In the genomic region with DNA sequence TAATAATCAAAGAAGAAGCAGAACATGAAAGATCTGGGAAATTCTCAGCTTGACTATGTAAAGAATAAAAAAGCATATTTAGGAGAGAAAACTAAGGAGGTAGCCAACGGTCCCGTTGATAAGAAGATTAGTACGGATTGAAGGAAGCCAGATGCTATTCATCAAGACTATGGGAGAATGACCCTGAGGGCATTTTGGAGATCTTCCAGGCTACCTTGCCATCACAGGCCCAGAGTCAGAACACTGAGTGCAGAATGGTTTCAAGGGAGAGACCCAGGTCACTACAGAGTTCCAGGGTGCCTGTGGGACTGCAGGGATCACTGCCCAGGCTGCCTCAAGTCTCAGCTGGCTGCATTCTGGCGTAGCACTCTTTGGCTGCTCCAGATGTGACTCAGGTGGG, we compare ENCODE assay signal across 21 cellular contexts.
"Had no signal": no experiment of that assay in that cellular context is flagged by ENCODE, and none has a peak within 500 bp of the region (broad histone marks: within the 10 kb centered on the region; RNA-seq: fewer than 3 reads in every experiment).

No MANE protein-coding gene starts in this region.

- DNase-seq: activated B cell treated with CpG ODN at 0.5 μM for 24 hours; activated CD4-positive, alpha-beta memory T cell treated with anti-CD3 and anti-CD28 coated beads for 36 hours; activated CD4-positive, alpha-beta T cell treated with anti-CD3 and anti-CD28 coated beads, Interleukin-2, amount 10 ng/mL, durations not matched to agents 7 days and 5 days; activated CD8-positive, alpha-beta memory T cell treated with anti-CD3 and anti-CD28 coated beads for 24 hours; activated effector memory CD4-positive, alpha-beta T cell treated with anti-CD3 and anti-CD28 coated beads, Interleukin-2, amount 50 U/mL, for 16 hours; activated naive CD4-positive, alpha-beta T cell treated with Interleukin-2 at 50 U/mL for 16 hours; activated naive CD8-positive, alpha-beta T cell treated with anti-CD3 and anti-CD28 coated beads, Interleukin-2, amount 50 U/mL, for 24 hours; activated T-cell treated with anti-CD3 and anti-CD28 coated beads, Interleukin-2, amount 50 U/mL, for 4 hours; amniotic stem cell; KG1; NCI-H1092; NCI-H1417; NCI-H1694 treated with DMSO at 0.1 percent for 48 hours; NCI-H2081; NCI-H446 had no signal

- H3K36me3 ChIP-seq: cardiac muscle cell had no signal

- H3K4me3 ChIP-seq: cardiac muscle cell had no signal

- H3K4me3 Mint-ChIP-seq: activated B cell treated with CpG ODN at 0.5 μM for 24 hours; activated CD4-positive, alpha-beta memory T cell treated with anti-CD3 and anti-CD28 coated beads for 36 hours; activated CD4-positive, alpha-beta T cell treated with anti-CD3 and anti-CD28 coated beads, Interleukin-2, amount 10 ng/mL, durations not matched to agents 7 days and 5 days; activated naive CD8-positive, alpha-beta T cell treated with anti-CD3 and anti-CD28 coated beads, Interleukin-2, amount 50 U/mL, for 24 hours; activated T-cell treated with anti-CD3 and anti-CD28 coated beads, Interleukin-2, amount 50 U/mL, for 4 hours; brain; IgD-negative memory B cell; T-helper 1 cell treated with Interleukin-12 subunit alpha and Interleukin-12 subunit beta and Interleukin-4 antibody, amounts not matched to agents 30 μg/mL and 1 μg/mL, for 36 hours had no signal

- H3K27me3 ChIP-seq: cardiac muscle cell had no signal

- H3K27me3 Mint-ChIP-seq: activated B cell treated with CpG ODN at 0.5 μM for 24 hours; activated CD4-positive, alpha-beta memory T cell treated with anti-CD3 and anti-CD28 coated beads for 36 hours; activated CD4-positive, alpha-beta T cell treated with anti-CD3 and anti-CD28 coated beads, Interleukin-2, amount 10 ng/mL, durations not matched to agents 7 days and 5 days; activated naive CD8-positive, alpha-beta T cell treated with anti-CD3 and anti-CD28 coated beads, Interleukin-2, amount 50 U/mL, for 24 hours; brain; IgD-negative memory B cell had no signal

- H3K4me1 Mint-ChIP-seq: activated B cell treated with CpG ODN at 0.5 μM for 24 hours; activated CD4-positive, alpha-beta T cell treated with anti-CD3 and anti-CD28 coated beads, Interleukin-2, amount 10 ng/mL, durations not matched to agents 7 days and 5 days; activated naive CD8-positive, alpha-beta T cell treated with anti-CD3 and anti-CD28 coated beads, Interleukin-2, amount 50 U/mL, for 24 hours; IgD-negative memory B cell had no signal

- H3K27ac Mint-ChIP-seq: activated B cell treated with CpG ODN at 0.5 μM for 24 hours; activated CD4-positive, alpha-beta memory T cell treated with anti-CD3 and anti-CD28 coated beads for 36 hours; activated CD4-positive, alpha-beta T cell treated with anti-CD3 and anti-CD28 coated beads, Interleukin-2, amount 10 ng/mL, durations not matched to agents 7 days and 5 days; activated naive CD4-positive, alpha-beta T cell treated with anti-CD3 and anti-CD28 coated beads, Interleukin-2, amount 50 U/mL, for 72 hours; activated naive CD8-positive, alpha-beta T cell treated with anti-CD3 and anti-CD28 coated beads, Interleukin-2, amount 50 U/mL, for 24 hours; IgD-negative memory B cell; T-helper 1 cell treated with Interleukin-12 subunit alpha and Interleukin-12 subunit beta and Interleukin-4 antibody, amounts not matched to agents 30 μg/mL and 1 μg/mL, for 36 hours had no signal

- H3K9me3 Mint-ChIP-seq: activated B cell treated with CpG ODN at 0.5 μM for 24 hours; activated CD4-positive, alpha-beta T cell treated with anti-CD3 and anti-CD28 coated beads, Interleukin-2, amount 10 ng/mL, durations not matched to agents 7 days and 5 days; activated naive CD8-positive, alpha-beta T cell treated with anti-CD3 and anti-CD28 coated beads, Interleukin-2, amount 50 U/mL, for 24 hours; T-helper 1 cell treated with Interleukin-12 subunit alpha and Interleukin-12 subunit beta and Interleukin-4 antibody, amounts not matched to agents 30 μg/mL and 1 μg/mL, for 36 hours had no signal

- H3K27ac ChIP-seq: cardiac muscle cell had no signal

- H3K36me3 Mint-ChIP-seq: activated CD4-positive, alpha-beta memory T cell treated with anti-CD3 and anti-CD28 coated beads for 36 hours; activated naive CD4-positive, alpha-beta T cell treated with anti-CD3 and anti-CD28 coated beads, Interleukin-2, amount 50 U/mL, for 72 hours; brain; IgD-negative memory B cell had no signal

- FAIRE-seq: astrocyte had no signal
